Comparison of ENCODE assay signal across 9 cellular contexts in the genomic region with DNA sequence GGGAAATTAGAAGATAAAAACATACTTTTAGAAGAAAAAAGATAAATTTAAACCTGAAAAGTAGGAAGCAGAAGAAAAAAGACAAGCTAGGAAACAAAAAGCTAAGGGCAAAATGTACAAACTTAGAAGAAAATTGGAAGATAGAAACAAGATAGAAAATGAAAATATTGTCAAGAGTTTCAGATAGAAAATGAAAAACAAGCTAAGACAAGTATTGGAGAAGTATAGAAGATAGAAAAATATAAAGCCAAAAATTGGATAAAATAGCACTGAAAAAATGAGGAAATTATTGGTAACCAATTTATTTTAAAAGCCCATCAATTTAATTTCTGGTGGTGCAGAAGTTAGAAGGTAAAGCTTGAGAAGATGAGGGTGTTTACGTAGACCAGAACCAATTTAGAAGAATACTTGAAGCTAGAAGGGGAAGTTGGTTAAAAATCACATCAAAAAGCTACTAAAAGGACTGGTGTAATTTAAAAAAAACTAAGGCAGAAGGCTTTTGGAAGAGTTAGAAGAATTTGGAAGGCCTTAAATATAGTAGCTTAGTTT. TPM values are rescaled to one million over a fixed set of nuclear protein-coding genes. Genes with fewer than 3 reads are reported as not detected.
DNase-seq lines count a peak whose midpoint lies in the region; ATAC-seq and TF ChIP-seq lines count a peak whose summit lies in the region.
"Had no signal": no experiment of that assay in that cellular context is flagged by ENCODE, and none has a peak within 500 bp of the region (broad histone marks: within the 10 kb centered on the region; RNA-seq: fewer than 3 reads in every experiment).

No MANE protein-coding gene starts in this region.

- H3K9me3 ChIP-seq in ES-I3 (ENCODE audit: control insufficient read depth, insufficient read depth, low read length) (no peaks in the 10 kb centered on the region; the same call in 1 of the 2 replicates), sigmoid colon (no peaks in the 10 kb centered on the region)

- no peaks in the 10 kb centered on the region for H3K27me3 ChIP-seq in sigmoid colon

- H3K9ac ChIP-seq in ES-I3 (ENCODE audit: low read depth, low read length): peak overlapping the region; percentile 100

- TF ChIP-seq EP300 in sigmoid colon (IDR thresholded peaks at IDR 0.05): no peak

- DNase-seq in OCI-M1 (lab: John Stamatoyannopoulos, UW) (peak; percentile 75), fibroblast of mammary gland (ENCODE audit: low read depth) (peak; percentile 44), sigmoid colon (no peak), mucosa of gallbladder (ENCODE audit: low spot score) (no peak), DMS53 treated with DMSO at 0.1 percent for 48 hours (lab: John Stamatoyannopoulos, UW; ENCODE audit: unreplicated experiment) (no peak)
- DNase-seq in stimulated activated CD4-positive, alpha-beta T cell treated with anti-CD3 and anti-CD28 coated beads, Interleukin-15, amount 100 ng/mL, for 24 hours: no peak
- no peak for DNase-seq in activated T-cell treated with anti-CD3 and anti-CD28 coated beads, Interleukin-2, amount 50 U/mL, for 4 hours

- H3K27ac ChIP-seq in sigmoid colon: peak overlapping the region; percentile 92 to 100 (median 97)

- H3K36me3 ChIP-seq in ES-I3 (ENCODE audit: insufficient read depth, low read length): peaks cover 47% of the 10 kb centered on the region
- H3K36me3 ChIP-seq in sigmoid colon: peaks cover 34 to 45% (median 39%) of the 10 kb centered on the region in 4 donors

- H3K9me3 Mint-ChIP-seq in activated T-cell treated with anti-CD3 and anti-CD28 coated beads, Interleukin-2, amount 50 U/mL, for 4 hours: no peaks in the 10 kb centered on the region

- WGBS in sigmoid colon, 2 donors: 0% methylated on average over 1 of the region's 1 CpG

- ATAC-seq in activated T-cell treated with anti-CD3 and anti-CD28 coated beads, Interleukin-2, amount 50 U/mL, for 4 hours: no peak
- ATAC-seq: activated CD4-positive, CD25-positive, alpha-beta regulatory T cell treated with anti-CD3 and anti-CD28 coated beads, Interleukin-2, amount 50 U/mL, for 24 hours had no signal

- H3K4me3 ChIP-seq in fibroblast of mammary gland (ENCODE audit: control insufficient read depth, low read depth, low read length): peak overlapping the region; percentile 91
- peak overlapping the region; percentile 73 to 92 (median 84) for H3K4me3 ChIP-seq in sigmoid colon

- H3K4me3 Mint-ChIP-seq in activated T-cell treated with anti-CD3 and anti-CD28 coated beads, Interleukin-2, amount 50 U/mL, for 4 hours: no peak overlapping the region

- H3K4me1 ChIP-seq in ES-I3 (ENCODE audit: insufficient read depth, low read length) (peaks cover 14% of the 10 kb centered on the region), sigmoid colon (peaks cover 0 to 30% (median 27%) of the 10 kb centered on the region in 4 donors)

- H3K36me3 Mint-ChIP-seq in activated T-cell treated with anti-CD3 and anti-CD28 coated beads, Interleukin-2, amount 50 U/mL, for 4 hours (ENCODE audit: insufficient read depth): peaks cover 13% of the 10 kb centered on the region

- peaks cover 25% of the 10 kb centered on the region for H3K4me1 Mint-ChIP-seq in activated T-cell treated with anti-CD3 and anti-CD28 coated beads, Interleukin-2, amount 50 U/mL, for 4 hours (ENCODE audit: low read depth)

- no peaks in the 10 kb centered on the region for H3K27me3 Mint-ChIP-seq in activated T-cell treated with anti-CD3 and anti-CD28 coated beads, Interleukin-2, amount 50 U/mL, for 4 hours (ENCODE audit: low read depth)

- TF ChIP-seq POLR2A in sigmoid colon (IDR thresholded peaks at IDR 0.05): no peak

- TF ChIP-seq CTCF in fibroblast of mammary gland (conservative IDR thresholded peaks at IDR 0.05; ENCODE audit: control insufficient read depth, insufficient read depth, low read depth, low read length) (no peak), sigmoid colon (IDR thresholded peaks at IDR 0.05) (no peak)

- intact Hi-C loops in sigmoid colon (cut with DNase I): loop anchor here (10.0 kb wide), 1 partner anchor 205 kb away; no protein-coding TSS in a partner anchor

RNA-seq across cellular contexts. Expression of a gene that starts 0.9 kb away (rescaled TPM):
- total RNA-seq in sigmoid colon (over 10,000 TPM; 10,511 to 32,672 (median 12,130) TPM), mucosa of gallbladder (9,267 TPM)
- 1,000 to 10,000 TPM in 1 of 3 donors, 100 to 1,000 TPM in 1, 1 to 10 TPM in 1; 6.6 to 1,968 (median 374) TPM for polyA plus RNA-seq in sigmoid colon
- 1,000 to 10,000 TPM; 3,100 to 4,455 (median 3,753) TPM for total RNA-seq in activated T-cell treated with anti-CD3 and anti-CD28 coated beads, Interleukin-2, amount 50 U/mL, for 4 hours

RNA-seq across cellular contexts. Expression of a gene that starts 25.1 kb away (rescaled TPM):
- total RNA-seq in sigmoid colon (100 to 1,000 TPM in 1 of 4 donors, 10 to 100 TPM in 3; 67.1 to 100 (median 77.7) TPM), mucosa of gallbladder (90.1 TPM)
- 10 to 100 TPM; 57.3 to 66.1 (median 61.7) TPM for polyA plus RNA-seq in sigmoid colon
- 10 to 100 TPM; 87.6 to 94.6 (median 94.3) TPM for total RNA-seq in activated T-cell treated with anti-CD3 and anti-CD28 coated beads, Interleukin-2, amount 50 U/mL, for 4 hours

RNA-seq across cellular contexts. Expression of a gene that starts 58.4 kb away (rescaled TPM):
- total RNA-seq in sigmoid colon (100 to 1,000 TPM in 2 of 4 donors, 10 to 100 TPM in 2; 79.6 to 268 (median 117) TPM), mucosa of gallbladder (257 TPM)
- polyA plus RNA-seq in sigmoid colon: 10 to 100 TPM in 1 of 3 donors, 1 to 10 TPM in 2; 3.9 to 34.0 (median 9.6) TPM
- total RNA-seq in activated T-cell treated with anti-CD3 and anti-CD28 coated beads, Interleukin-2, amount 50 U/mL, for 4 hours: 10 to 100 TPM; 33.1 to 40.8 (median 40.1) TPM

Comparison
In these comparisons a context has a peak if more than half of its experiments do, and no peak if none do; other contexts are left out.
1. DNase-seq: peak in OCI-M1 (single experiment) and fibroblast of mammary gland (single experiment); none in sigmoid colon (single experiment), stimulated activated CD4-positive, alpha-beta T cell treated with anti-CD3 and anti-CD28 coated beads, Interleukin-15, amount 100 ng/mL, for 24 hours (single experiment), mucosa of gallbladder (single experiment), activated T-cell treated with anti-CD3 and anti-CD28 coated beads, Interleukin-2, amount 50 U/mL, for 4 hours (single experiment) and DMS53 treated with DMSO at 0.1 percent for 48 hours (single experiment).